Comparison of ENCODE assay signal across 12 cellular contexts in genomic region chr15:57923311-57923710, GRCh38.
DNase-seq lines count a peak whose midpoint lies in the region; ATAC-seq and TF ChIP-seq lines count a peak whose summit lies in the region.
"Had no signal": no experiment of that assay in that cellular context is flagged by ENCODE, and none has a peak within 500 bp of the region (broad histone marks: within the 10 kb centered on the region; RNA-seq: fewer than 3 reads in every experiment).

No MANE protein-coding gene starts in this region.

- TF ChIP-seq CTCF in ascending aorta (IDR thresholded peaks at IDR 0.05): no peak
- no peak for TF ChIP-seq CTCF in thyroid gland (IDR thresholded peaks at IDR 0.05)

- H3K4me1 ChIP-seq in ascending aorta (peaks cover 0 to 11% of the 10 kb centered on the region in 2 donors), thyroid gland (peaks cover 19 to 41% of the 10 kb centered on the region in 2 donors)

- no peaks in the 10 kb centered on the region for H3K36me3 ChIP-seq in ascending aorta
- H3K36me3 ChIP-seq in thyroid gland: no peaks in the 10 kb centered on the region
- H3K36me3 ChIP-seq: cardiac muscle cell had no signal

- peak; percentile 89 for ATAC-seq in Right ventricle myocardium superior (ENCODE audit: poor library complexity)

- H3K9me3 ChIP-seq in ascending aorta (no peaks in the 10 kb centered on the region), thyroid gland (no peaks in the 10 kb centered on the region)

- peak overlapping the region; percentile 66 to 73 for H3K27ac ChIP-seq in ascending aorta
- peak overlapping the region in 2 of 3 donors; percentile 63 to 69 for H3K27ac ChIP-seq in thyroid gland
- H3K27ac ChIP-seq: cardiac muscle cell had no signal

- peak overlapping the region in 1 of 2 donors; percentile 19 for H3K4me3 ChIP-seq in ascending aorta
- H3K4me3 ChIP-seq in thyroid gland (replicated peaks in 1 of 3): no peak overlapping the region
- H3K4me3 ChIP-seq: cardiac muscle cell had no signal

- intact Hi-C loops in ascending aorta (cut with DNase I) (no loop called here), Right ventricle myocardium superior (cut with DNase I) (no loop called here), thyroid gland (cut with DNase I) (no loop called here)

- DNase-seq in ascending aorta (ENCODE audit: low spot score in 2 of 2) (no peak), Right ventricle myocardium superior (no peak), myocyte (ENCODE audit: low read depth) (peak; percentile 64), thyroid gland (no peak), NCI-H187 treated with DMSO at 0.1 percent for 48 hours (lab: John Stamatoyannopoulos, UW) (no peak), inferior parietal cortex (ENCODE audit: extremely low spot score) (no peak), NCI-H446 treated with DMSO at 0.1 percent for 48 hours (lab: John Stamatoyannopoulos, UW) (no peak), DMS153 (lab: John Stamatoyannopoulos, UW) (no peak)
- DNase-seq: activated CD4-positive, alpha-beta T cell treated with anti-CD3 and anti-CD28 coated beads, Interleukin-2, amount 50 U/mL, for 4 hours; NCI-H1105; NCI-H524 treated with DMSO at 0.1 percent for 48 hours had no signal

- 14 to 33% methylated on average over 1 of the region's 1 CpG for WGBS in thyroid gland, 2 donors

- TF ChIP-seq POLR2A in thyroid gland (IDR thresholded peaks at IDR 0.05): no peak

- H3K27me3 ChIP-seq in ascending aorta (no peaks in the 10 kb centered on the region), thyroid gland (no peaks in the 10 kb centered on the region)
- H3K27me3 ChIP-seq: cardiac muscle cell had no signal
